Comparison of ENCODE assay signal across 19 cellular contexts in genomic region chr7:99030951-99031350, GRCh38.
DNase-seq lines count a peak whose midpoint lies in the region; FAIRE-seq and TF ChIP-seq lines count a peak whose summit lies in the region.
"Had no signal": no experiment of that assay in that cellular context is flagged by ENCODE, and none has a peak within 500 bp of the region (broad histone marks: within the 10 kb centered on the region; RNA-seq: fewer than 3 reads in every experiment).

No MANE protein-coding gene starts in this region.

- H3K4me3 ChIP-seq in Caco-2 (ENCODE audit: low read depth, low read length) = no peak overlapping the region
- no peak overlapping the region for H3K4me3 ChIP-seq in right atrium auricular region
- H3K4me3 ChIP-seq: left lung, ovary, Peyer's patch had no signal

- no peaks in the 10 kb centered on the region for H3K9me3 Mint-ChIP-seq in Caco-2 (ENCODE audit: unreplicated experiment)
- H3K9me3 Mint-ChIP-seq: CD4-positive, alpha-beta T cell; stimulated activated naive B cell treated with anti-CD40 and anti-IgM and Interleukin-4, amounts not matched to agents 10 μg/mL and 1 μg/mL and 100 μg/mL, for 72 hours had no signal

- BruUV-seq in Caco-2 (replicated peaks; lab: Mats Ljungman, UMichigan) = no TSS peak

- DNase-seq in Caco-2 (no peak), astrocyte of the hippocampus (ENCODE audit: low read depth, low spot score) (peak; percentile 28), right atrium auricular region (ENCODE audit: low spot score) (peak; percentile 77), NCI-H446 treated with DMSO at 0.1 percent for 48 hours (lab: John Stamatoyannopoulos, UW) (no peak), SHP77 (lab: John Stamatoyannopoulos, UW) (no peak), NCI-H2196 (lab: John Stamatoyannopoulos, UW; ENCODE audit: unreplicated experiment) (no peak), D721Med (ENCODE audit: insufficient read length, low spot score) (no peak)
- DNase-seq in stimulated activated CD8-positive, alpha-beta memory T cell treated with anti-CD3 and anti-CD28 coated beads, Interleukin-4, amount 100 ng/mL, for 48 hours = peak; percentile 13
- DNase-seq: activated CD4-positive, alpha-beta T cell treated with anti-CD3 and anti-CD28 coated beads for 4 hours; activated naive CD4-positive, alpha-beta T cell treated with Interleukin-2 at 50 U/mL for 16 hours; CD4-positive, alpha-beta T cell; GF-D8; left lung; NCI-H1092 treated with DMSO at 0.1 percent for 48 hours; stimulated activated CD4-positive, alpha-beta T cell treated with anti-CD3 and anti-CD28 coated beads, Interleukin-2, amount 100 ng/mL, for 48 hours; stimulated activated naive B cell treated with anti-CD40 and anti-IgM and Interleukin-4, amounts not matched to agents 10 μg/mL and 1 μg/mL and 100 μg/mL, for 72 hours; T-helper 17 cell had no signal

- POLR2A ChIA-PET in Caco-2 (lab: Charles Lee) = no interaction called here

- H3K36me3 ChIP-seq in Caco-2 (ENCODE audit: control insufficient read depth, insufficient read depth, low read length) = peaks cover 6% of the 10 kb centered on the region
- peaks cover 80% of the 10 kb centered on the region for H3K36me3 ChIP-seq in right atrium auricular region
- H3K36me3 ChIP-seq: ovary had no signal

- CTCF ChIA-PET in Caco-2 (lab: Charles Lee) = no interaction called here

- no peak overlapping the region for H3K4me3 Mint-ChIP-seq in Caco-2 (ENCODE audit: unreplicated experiment)
- H3K4me3 Mint-ChIP-seq: CD4-positive, alpha-beta T cell; stimulated activated naive B cell treated with anti-CD40 and anti-IgM and Interleukin-4, amounts not matched to agents 10 μg/mL and 1 μg/mL and 100 μg/mL, for 72 hours; T-helper 17 cell had no signal

- intact Hi-C loops in Caco-2 (cut with micrococcal nuclease; ENCODE audit: unreplicated experiment) = no loop called here

- TF ChIP-seq CTCF in Caco-2 (IDR thresholded peaks at IDR 0.05; ENCODE audit: insufficient read depth in 1 of 2, low read depth in 1 of 2, low read length in 1 of 2, severe bottlenecking in 1 of 2, unreplicated experiment in 1 of 2) (no peak), right atrium auricular region (IDR thresholded peaks at IDR 0.05) (no peak), D721Med (IDR thresholded peaks at IDR 0.05; ENCODE audit: insufficient read depth, missing control alignments) (no peak)

- H3K4me1 Mint-ChIP-seq in Caco-2 (ENCODE audit: low read depth, unreplicated experiment) = peaks cover 10% of the 10 kb centered on the region
- H3K4me1 Mint-ChIP-seq: stimulated activated naive B cell treated with anti-CD40 and anti-IgM and Interleukin-4, amounts not matched to agents 10 μg/mL and 1 μg/mL and 100 μg/mL, for 72 hours had no signal

- H3K9me3 ChIP-seq in Caco-2 = no peaks in the 10 kb centered on the region
- peaks cover 0 to 5% of the 10 kb centered on the region in 2 donors for H3K9me3 ChIP-seq in right atrium auricular region
- H3K9me3 ChIP-seq: left lung, Peyer's patch had no signal

- peak overlapping the region; percentile 80 to 87 for H3K27ac ChIP-seq in right atrium auricular region
- H3K27ac ChIP-seq: ovary had no signal

- H3K4me1 ChIP-seq in Caco-2 (peaks cover 13% of the 10 kb centered on the region; the same call in 1 of the 2 replicates), right atrium auricular region (peaks cover 0 to 22% of the 10 kb centered on the region in 2 donors)
- H3K4me1 ChIP-seq: Peyer's patch had no signal

- FAIRE-seq in D721Med (lab: Jason Lieb, UNC) = no peak

- H3K27me3 ChIP-seq in Caco-2 (replicated peaks; ENCODE audit: control insufficient read depth, insufficient read depth, low read length) (no peaks in the 10 kb centered on the region), right atrium auricular region (no peaks in the 10 kb centered on the region)
- H3K27me3 ChIP-seq: left lung, ovary, Peyer's patch had no signal

- H3K27me3 Mint-ChIP-seq in Caco-2 (ENCODE audit: insufficient read depth, unreplicated experiment) = no peaks in the 10 kb centered on the region
- H3K27me3 Mint-ChIP-seq: CD4-positive, alpha-beta T cell; stimulated activated naive B cell treated with anti-CD40 and anti-IgM and Interleukin-4, amounts not matched to agents 10 μg/mL and 1 μg/mL and 100 μg/mL, for 72 hours; T-helper 17 cell had no signal

- peak overlapping the region; percentile 39 for H3K27ac Mint-ChIP-seq in Caco-2 (ENCODE audit: unreplicated experiment)
- H3K27ac Mint-ChIP-seq: CD4-positive, alpha-beta T cell; stimulated activated naive B cell treated with anti-CD40 and anti-IgM and Interleukin-4, amounts not matched to agents 10 μg/mL and 1 μg/mL and 100 μg/mL, for 72 hours had no signal

- peaks cover 88% of the 10 kb centered on the region for H3K36me3 Mint-ChIP-seq in Caco-2 (ENCODE audit: insufficient read depth, unreplicated experiment)

Comparison
In these comparisons a context has a peak if more than half of its experiments do, and no peak if none do; other contexts are left out.
1. DNase-seq: peak in astrocyte of the hippocampus (single experiment), right atrium auricular region (single experiment) and stimulated activated CD8-positive, alpha-beta memory T cell treated with anti-CD3 and anti-CD28 coated beads, Interleukin-4, amount 100 ng/mL, for 48 hours (single experiment); none in Caco-2 (0 of 2), NCI-H446 treated with DMSO at 0.1 percent for 48 hours (single experiment), SHP77 (0 of 2), NCI-H2196 (single experiment) and D721Med (single experiment).